Comparison of ENCODE assay signal across 9 cellular contexts in the genomic region with DNA sequence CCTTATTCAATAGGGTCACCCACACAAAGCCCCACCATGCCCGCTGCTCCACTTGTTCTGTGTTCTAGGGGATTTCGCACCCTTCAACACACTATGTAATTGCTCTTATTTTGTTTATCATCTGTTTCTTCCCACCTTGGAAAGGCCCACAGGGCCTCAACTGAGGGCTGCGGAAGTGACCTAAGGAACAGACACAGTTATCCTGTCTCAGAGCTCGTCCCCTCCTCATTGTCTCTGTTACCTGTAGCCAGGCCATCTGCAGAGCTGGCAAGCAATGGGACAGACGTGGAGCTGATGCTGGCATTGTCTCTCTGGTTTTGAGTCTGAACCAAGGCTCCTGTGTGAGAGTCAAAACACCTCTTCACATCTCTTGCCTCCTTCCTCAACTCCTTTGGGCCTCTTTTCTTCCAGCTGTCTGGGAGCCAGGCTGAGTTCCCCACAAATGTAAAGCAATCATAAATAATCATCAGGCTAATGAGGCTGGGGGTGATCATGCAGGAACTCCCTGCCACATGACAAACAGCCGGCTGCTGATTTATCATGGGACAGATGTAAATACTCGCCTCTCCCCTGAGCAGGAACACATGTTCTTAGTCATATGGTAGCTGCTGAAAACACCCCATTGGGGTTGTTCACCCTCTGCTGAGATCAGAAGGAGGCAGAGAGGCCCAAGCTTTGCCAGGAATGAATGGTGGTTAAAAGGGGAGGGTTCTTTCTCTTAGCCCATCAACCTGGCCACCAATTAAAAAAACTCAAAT.
"Had no signal": no experiment of that assay in that cellular context is flagged by ENCODE, and none has a peak within 500 bp of the region (broad histone marks: within the 10 kb centered on the region; RNA-seq: fewer than 3 reads in every experiment).

No MANE protein-coding gene starts in this region.

- H3K36me3 ChIP-seq: right lobe of liver, tibial nerve had no signal

- H3K4me1 ChIP-seq: right lobe of liver, tibial nerve had no signal

- H3K9me3 ChIP-seq: body of pancreas, right lobe of liver, tibial nerve had no signal

- DNase-seq: activated CD4-positive, alpha-beta T cell treated with anti-CD3 and anti-CD28 coated beads, Interleukin-2, amount 50 U/mL, for 1 hour; activated effector memory CD4-positive, alpha-beta T cell treated with anti-CD3 and anti-CD28 coated beads, Interleukin-2, amount 50 U/mL, for 16 hours; activated T-cell treated with anti-CD3 and anti-CD28 coated beads, Interleukin-2, amount 50 U/mL, for 1 hour; amniotic stem cell; body of pancreas; right lobe of liver; stimulated activated CD4-positive, alpha-beta T cell treated with anti-CD3 and anti-CD28 coated beads, Interleukin-2, amount 100 ng/mL, for 24 hours; stimulated activated naive B cell treated with anti-CD40 and anti-IgM and Interleukin-4, amounts not matched to agents 10 μg/mL and 1 μg/mL and 100 μg/mL, for 72 hours had no signal

- H3K27ac ChIP-seq: body of pancreas, right lobe of liver, tibial nerve had no signal

- H3K27me3 ChIP-seq: body of pancreas, right lobe of liver, tibial nerve had no signal

- H3K4me3 ChIP-seq: body of pancreas, right lobe of liver, tibial nerve had no signal
